23 cellular contexts compared by ENCODE assay signal in genomic region chr7:21782996-21783395, GRCh38.
DNase-seq lines count a peak whose midpoint lies in the region; ATAC-seq and TF ChIP-seq lines count a peak whose summit lies in the region.
"Had no signal": no experiment of that assay in that cellular context is flagged by ENCODE, and none has a peak within 500 bp of the region (broad histone marks: within the 10 kb centered on the region; RNA-seq: fewer than 3 reads in every experiment).

No MANE protein-coding gene starts in this region.

- no peak overlapping the region for H3K4me3 ChIP-seq in dorsolateral prefrontal cortex

- no peak overlapping the region for H3K27ac ChIP-seq in dorsolateral prefrontal cortex
- H3K27ac ChIP-seq: HL-60, KMS-11 had no signal

- intact Hi-C loops in dorsolateral prefrontal cortex (cut with DNase I) = no loop called here

- no peak overlapping the region for H3K27ac Mint-ChIP-seq in activated CD8-positive, alpha-beta memory T cell treated with anti-CD3 and anti-CD28 coated beads, Interleukin-2, amount 10 ng/mL, durations not matched to agents 7 days and 5 days
- H3K27ac Mint-ChIP-seq: CD14-positive monocyte, IgD-negative memory B cell, T-helper 17 cell had no signal

- H3K4me3 Mint-ChIP-seq in activated CD8-positive, alpha-beta memory T cell treated with anti-CD3 and anti-CD28 coated beads, Interleukin-2, amount 10 ng/mL, durations not matched to agents 7 days and 5 days = no peak overlapping the region
- H3K4me3 Mint-ChIP-seq: CD14-positive monocyte, IgD-negative memory B cell, T-helper 17 cell had no signal

- H3K27me3 ChIP-seq in dorsolateral prefrontal cortex = no peaks in the 10 kb centered on the region

- no peaks in the 10 kb centered on the region for H3K36me3 Mint-ChIP-seq in activated CD8-positive, alpha-beta memory T cell treated with anti-CD3 and anti-CD28 coated beads, Interleukin-2, amount 10 ng/mL, durations not matched to agents 7 days and 5 days
- H3K36me3 Mint-ChIP-seq: CD14-positive monocyte, IgD-negative memory B cell had no signal

- no peak for TF ChIP-seq CTCF in dorsolateral prefrontal cortex (IDR thresholded peaks at IDR 0.05 in 54 of 56, conservative IDR thresholded peaks at IDR 0.05 in 2 of 56; ENCODE audit: low read depth in 1 of 56, partially characterized antibody in 56 of 56)

- H3K9me3 Mint-ChIP-seq in activated CD8-positive, alpha-beta memory T cell treated with anti-CD3 and anti-CD28 coated beads, Interleukin-2, amount 10 ng/mL, durations not matched to agents 7 days and 5 days (ENCODE audit: low read depth) = no peaks in the 10 kb centered on the region
- H3K9me3 Mint-ChIP-seq: IgD-negative memory B cell had no signal

- peaks cover 7% of the 10 kb centered on the region for H3K27me3 Mint-ChIP-seq in activated CD8-positive, alpha-beta memory T cell treated with anti-CD3 and anti-CD28 coated beads, Interleukin-2, amount 10 ng/mL, durations not matched to agents 7 days and 5 days

- DNase-seq in NCI-H1105 treated with DMSO at 0.1 percent for 48 hours (lab: John Stamatoyannopoulos, UW) = peak; percentile 68
- DNase-seq in NCI-H1417 treated with DMSO at 0.1 percent for 48 hours (lab: John Stamatoyannopoulos, UW) = peak; percentile 37
- peak; percentile 19 for DNase-seq in NCI-H69 (lab: John Stamatoyannopoulos, UW)
- DNase-seq in astrocyte of the hippocampus (ENCODE audit: low read depth, low spot score) = peak; percentile 54
- no peak for DNase-seq in activated CD8-positive, alpha-beta memory T cell treated with anti-CD3 and anti-CD28 coated beads, Interleukin-2, amount 10 ng/mL, durations not matched to agents 7 days and 5 days
- no peak for DNase-seq in dorsolateral prefrontal cortex
- DNase-seq in putamen (ENCODE audit: low spot score) = no peak
- DNase-seq: BE2C, H7, NCI-H1048, NCI-H187 treated with DMSO at 0.1 percent for 48 hours, NCI-H2171, NCI-H226, NCI-H510A, NCI-H774, PC-3, SK-N-SH, SW 1271, T-helper 17 cell had no signal

- CTCF ChIA-PET in activated CD8-positive, alpha-beta memory T cell treated with anti-CD3 and anti-CD28 coated beads, Interleukin-2, amount 10 ng/mL, durations not matched to agents 7 days and 5 days (lab: Charles Lee) = no interaction called here

- ATAC-seq in activated CD8-positive, alpha-beta memory T cell treated with anti-CD3 and anti-CD28 coated beads, Interleukin-2, amount 10 ng/mL, durations not matched to agents 7 days and 5 days = no peak
- ATAC-seq: PC-3, T-helper 17 cell had no signal

- H3K4me1 Mint-ChIP-seq in activated CD8-positive, alpha-beta memory T cell treated with anti-CD3 and anti-CD28 coated beads, Interleukin-2, amount 10 ng/mL, durations not matched to agents 7 days and 5 days = no peaks in the 10 kb centered on the region
- H3K4me1 Mint-ChIP-seq: IgD-negative memory B cell, T-helper 17 cell had no signal

Comparison
In these comparisons a context has a peak if more than half of its experiments do, and no peak if none do; other contexts are left out.
1. DNase-seq: peak in NCI-H1105 treated with DMSO at 0.1 percent for 48 hours (single experiment), NCI-H1417 treated with DMSO at 0.1 percent for 48 hours (single experiment), NCI-H69 (single experiment) and astrocyte of the hippocampus (single experiment); none in activated CD8-positive, alpha-beta memory T cell treated with anti-CD3 and anti-CD28 coated beads, Interleukin-2, amount 10 ng/mL, durations not matched to agents 7 days and 5 days (single experiment), dorsolateral prefrontal cortex (0 of 10) and putamen (single experiment).